ENCODE assay signal across 15 cellular contexts in genomic region chr21:36163780-36164426, GRCh38. TPM values are rescaled to one million over a fixed set of nuclear protein-coding genes. Genes with fewer than 3 reads are reported as not detected.
DNase-seq lines count a peak whose midpoint lies in the region; ATAC-seq and TF ChIP-seq lines count a peak whose summit lies in the region.
"Had no signal": no experiment of that assay in that cellular context is flagged by ENCODE, and none has a peak within 500 bp of the region (broad histone marks: within the 10 kb centered on the region; RNA-seq: fewer than 3 reads in every experiment).

No MANE protein-coding gene starts in this region.

- peaks cover 82 to 90% of the 10 kb centered on the region in 2 experiments for H3K4me1 ChIP-seq in neutrophil (ENCODE audit: control insufficient read depth in 1 of 2, insufficient read depth in 1 of 2, low read depth in 1 of 2, low read length in 1 of 2)

- ATAC-seq in T-helper 17 cell (no peak), GM18519 (IDR thresholded peaks at IDR 0.05; ENCODE audit: low FRiP score, unreplicated experiment) (no peak)

- H3K36me3 Mint-ChIP-seq in T-helper 17 cell (ENCODE audit: low read depth), result peaks cover 3% of the 10 kb centered on the region
- no peaks in the 10 kb centered on the region for H3K36me3 Mint-ChIP-seq in endothelial cell (ENCODE audit: low read depth, unreplicated experiment)

- H3K27ac ChIP-seq in neutrophil, result peak overlapping the region; percentile 66

- H3K27me3 ChIP-seq in neutrophil, result no peaks in the 10 kb centered on the region
- H3K27me3 ChIP-seq: spleen had no signal

- peak in 2 of 3 experiments; percentile 41 to 72 for DNase-seq in NCI-H1417 (lab: John Stamatoyannopoulos, UW)
- no peak for DNase-seq in NCI-H1417 treated with DMSO at 0.1 percent for 48 hours (lab: John Stamatoyannopoulos, UW)
- peak; percentile 80 for DNase-seq in NB4 (ENCODE audit: low read depth)
- DNase-seq in T-helper 17 cell, result no peak
- no peak for DNase-seq in activated CD4-positive, alpha-beta T cell treated with anti-CD3 and anti-CD28 coated beads, Interleukin-2, amount 50 U/mL, for 48 hours
- DNase-seq in endothelial cell (ENCODE audit: low spot score), result no peak
- DNase-seq: activated CD4-positive, alpha-beta T cell treated with anti-CD3 and anti-CD28 coated beads, Interleukin-2, amount 50 U/mL, for 4 hours; activated gamma-delta T cell; left cardiac atrium; NCI-H1048; NK-92 treated with Interleukin-12 subunit alpha and Interleukin-12 subunit beta, amount 100 ng/mL, for 24 hours; spleen had no signal

- no peaks in the 10 kb centered on the region for H3K27me3 Mint-ChIP-seq in T-helper 17 cell
- H3K27me3 Mint-ChIP-seq in endothelial cell (ENCODE audit: unreplicated experiment), result peaks cover 1% of the 10 kb centered on the region

- H3K27ac Mint-ChIP-seq in T-helper 17 cell (peak overlapping the region; percentile 60), endothelial cell (ENCODE audit: unreplicated experiment) (no peak overlapping the region)
- H3K27ac Mint-ChIP-seq: T-helper 1 cell treated with Interleukin-12 subunit alpha and Interleukin-12 subunit beta and Interleukin-4 antibody, amounts not matched to agents 30 μg/mL and 1 μg/mL, for 36 hours had no signal

- H3K9me3 Mint-ChIP-seq in endothelial cell (ENCODE audit: unreplicated experiment), result no peaks in the 10 kb centered on the region
- H3K9me3 Mint-ChIP-seq: T-helper 1 cell treated with Interleukin-12 subunit alpha and Interleukin-12 subunit beta and Interleukin-4 antibody, amounts not matched to agents 30 μg/mL and 1 μg/mL, for 36 hours had no signal

- H3K36me3 ChIP-seq in neutrophil, result peaks cover 4% of the 10 kb centered on the region

- TF ChIP-seq POLR2A in NB4 (IDR thresholded peaks at IDR 0.05; ENCODE audit: extremely low read depth, insufficient read length), result no peak

- no peak for TF ChIP-seq CTCF in NB4 (IDR thresholded peaks at IDR 0.05; ENCODE audit: low read depth, low read length)
- TF ChIP-seq CTCF in neutrophil (IDR thresholded peaks at IDR 0.05), result no peak
- TF ChIP-seq CTCF in endothelial cell (IDR thresholded peaks at IDR 0.05; ENCODE audit: unreplicated experiment), result no peak

- H3K4me3 Mint-ChIP-seq in T-helper 17 cell (no peak overlapping the region), endothelial cell (ENCODE audit: unreplicated experiment) (no peak overlapping the region)
- H3K4me3 Mint-ChIP-seq: T-helper 1 cell treated with Interleukin-12 subunit alpha and Interleukin-12 subunit beta and Interleukin-4 antibody, amounts not matched to agents 30 μg/mL and 1 μg/mL, for 36 hours had no signal

- H3K9me3 ChIP-seq in T-helper 17 cell (ENCODE audit: control insufficient read depth, low read length, poor library complexity, severe bottlenecking) (no peaks in the 10 kb centered on the region), neutrophil (no peaks in the 10 kb centered on the region)
- H3K9me3 ChIP-seq: spleen had no signal

- H3K4me3 ChIP-seq in NB4 (ENCODE audit: low read depth, low read length), result peak overlapping the region; percentile 10
- H3K4me3 ChIP-seq in neutrophil (ENCODE audit: low read depth in 1 of 2, low read length in 1 of 2), result no peak overlapping the region
- H3K4me3 ChIP-seq: spleen had no signal

- H3K4me1 Mint-ChIP-seq in T-helper 17 cell (peaks cover 33% of the 10 kb centered on the region), endothelial cell (ENCODE audit: unreplicated experiment) (peaks cover 8% of the 10 kb centered on the region)

RNA-seq across cellular contexts. Expression of gene DOP1B, which starts 7.3 kb away (rescaled TPM):
- total RNA-seq in T-helper 17 cell (10 to 100 TPM; 25.3 to 35.0 TPM), endothelial cell (ENCODE audit: unreplicated experiment) (8.7 TPM)

RNA-seq across cellular contexts. Expression of gene CBR3, which starts 29.0 kb away (rescaled TPM):
- total RNA-seq in T-helper 17 cell (1 to 10 TPM; 2.2 to 3.1 TPM), endothelial cell (ENCODE audit: unreplicated experiment) (0.38 TPM)

Comparison
In these comparisons a context has a peak if more than half of its experiments do, and no peak if none do; other contexts are left out.
1. DNase-seq: peak in NCI-H1417 (2 of 3) and NB4 (single experiment); none in NCI-H1417 treated with DMSO at 0.1 percent for 48 hours (single experiment), T-helper 17 cell (0 of 3), activated CD4-positive, alpha-beta T cell treated with anti-CD3 and anti-CD28 coated beads, Interleukin-2, amount 50 U/mL, for 48 hours (0 of 2) and endothelial cell (single experiment).